1 cellular context compared by ENCODE assay signal in genomic region chr3:13507791-13508339, GRCh38.
TF ChIP-seq lines count a peak whose summit lies in the region.

No MANE protein-coding gene starts in this region.

TF ChIP-seq in SK-N-SH treated with all-trans-retinoic acid at 6 μM for 48 hours, 23 proteins besides CTCF, POLR2A, EP300 and RAD21 (continued from another document):
- TF ChIP-seq PATZ1 (CRISPR knock-in tag; IDR thresholded peaks at IDR 0.05; ENCODE audit: borderline replicate concordance) (no peak), ZFP3 (CRISPR knock-in tag; IDR thresholded peaks at IDR 0.05) (no peak), ZNF8 (CRISPR knock-in tag; IDR thresholded peaks at IDR 0.05) (no peak)
